In genomic region chr6:6730831-6731230, GRCh38 we compare ENCODE assay signal across 1 cellular context.
TF ChIP-seq lines count a peak whose summit lies in the region.

No MANE protein-coding gene starts in this region.

TF ChIP-seq in SK-N-SH, 30 proteins besides CTCF, POLR2A, EP300 and RAD21 (continued from another document):
- TF ChIP-seq IRF3 (IDR thresholded peaks at IDR 0.05; ENCODE audit: low read depth, low read length) (no peak), SIN3A (IDR thresholded peaks at IDR 0.05; ENCODE audit: borderline replicate concordance, low read depth, low read length) (0 out of 2 replicates have a peak, but pooled peaks have one; percentile 31), ZBTB33 (IDR thresholded peaks at IDR 0.05; ENCODE audit: borderline replicate concordance, low read depth) (no peak), NFIC (IDR thresholded peaks at IDR 0.05; ENCODE audit: borderline replicate concordance) (peak; percentile 47; the same call in 1 of the 2 replicates), MEF2A (IDR thresholded peaks at IDR 0.05; ENCODE audit: borderline replicate concordance, low read depth) (no peak), FOSL2 (IDR thresholded peaks at IDR 0.05; ENCODE audit: borderline replicate concordance, low read depth) (peak; percentile 15; the same call in 1 of the 2 replicates)
TF ChIP-seq in SK-N-SH: peak in this region for 6.
